Comparison of ENCODE assay signal across 1 cellular context in the genomic region with DNA sequence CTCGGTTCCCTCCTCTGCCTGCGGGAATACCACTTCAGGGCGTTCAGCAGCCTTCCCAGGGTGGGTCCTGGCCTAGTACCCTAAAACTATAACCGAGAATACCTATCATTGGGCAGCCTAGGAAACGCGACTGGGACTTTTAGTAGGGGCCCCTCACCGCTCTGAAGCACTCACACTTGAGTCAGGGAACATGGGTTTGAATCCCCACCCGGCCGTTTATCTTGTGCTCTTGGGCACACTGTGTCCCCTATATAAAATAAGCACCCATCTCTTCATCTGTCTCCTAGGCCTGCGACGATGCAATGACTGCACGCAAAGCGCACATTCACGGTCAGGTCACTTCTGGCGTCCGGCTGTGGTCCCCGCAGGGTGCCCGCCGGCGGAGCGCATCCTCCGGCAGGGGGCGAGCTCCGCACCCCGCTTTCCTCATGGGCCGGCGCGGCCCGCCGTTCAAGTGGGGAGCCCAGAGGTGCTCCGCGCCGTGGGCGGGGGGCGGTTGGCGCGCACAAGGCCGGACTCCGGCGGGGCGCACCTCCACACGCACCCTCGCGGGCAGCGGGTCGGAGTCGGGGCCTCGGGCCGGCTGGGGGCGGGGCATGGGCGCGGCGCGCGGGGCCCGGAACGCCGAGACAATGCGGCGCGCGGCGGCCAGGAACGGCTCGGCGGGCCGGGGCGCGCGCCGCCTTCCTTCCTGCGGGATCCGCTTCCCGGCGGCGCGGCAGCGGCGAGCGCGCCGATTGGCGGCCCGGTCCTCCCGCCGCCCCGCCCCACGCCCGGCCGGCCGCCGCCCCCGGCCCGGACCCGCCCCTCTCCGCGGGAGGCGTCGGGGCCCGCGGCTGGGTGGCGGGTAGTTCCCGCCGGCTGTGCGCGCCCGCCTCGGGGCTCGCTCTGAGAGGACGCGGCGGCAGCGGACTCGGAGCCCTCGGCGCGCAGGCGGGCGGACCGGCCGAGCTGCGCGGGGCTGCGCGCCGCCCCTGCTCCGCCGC.
TF ChIP-seq lines count a peak whose summit lies in the region.

A gene (plus strand): TSS at position 850 of the 986 bp plus-strand sequence. CDS start 293 bp downstream, outside the sequence.

TF ChIP-seq in SK-N-SH, 30 proteins besides CTCF, POLR2A, EP300 and RAD21 (continued from another document):
- TF ChIP-seq, protein P1, sequence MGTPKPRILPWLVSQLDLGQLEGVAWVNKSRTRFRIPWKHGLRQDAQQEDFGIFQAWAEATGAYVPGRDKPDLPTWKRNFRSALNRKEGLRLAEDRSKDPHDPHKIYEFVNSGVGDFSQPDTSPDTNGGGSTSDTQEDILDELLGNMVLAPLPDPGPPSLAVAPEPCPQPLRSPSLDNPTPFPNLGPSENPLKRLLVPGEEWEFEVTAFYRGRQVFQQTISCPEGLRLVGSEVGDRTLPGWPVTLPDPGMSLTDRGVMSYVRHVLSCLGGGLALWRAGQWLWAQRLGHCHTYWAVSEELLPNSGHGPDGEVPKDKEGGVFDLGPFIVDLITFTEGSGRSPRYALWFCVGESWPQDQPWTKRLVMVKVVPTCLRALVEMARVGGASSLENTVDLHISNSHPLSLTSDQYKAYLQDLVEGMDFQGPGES (IDR thresholded peaks at IDR 0.05; ENCODE audit: low read depth, low read length) = no peak
- TF ChIP-seq, protein P2, sequence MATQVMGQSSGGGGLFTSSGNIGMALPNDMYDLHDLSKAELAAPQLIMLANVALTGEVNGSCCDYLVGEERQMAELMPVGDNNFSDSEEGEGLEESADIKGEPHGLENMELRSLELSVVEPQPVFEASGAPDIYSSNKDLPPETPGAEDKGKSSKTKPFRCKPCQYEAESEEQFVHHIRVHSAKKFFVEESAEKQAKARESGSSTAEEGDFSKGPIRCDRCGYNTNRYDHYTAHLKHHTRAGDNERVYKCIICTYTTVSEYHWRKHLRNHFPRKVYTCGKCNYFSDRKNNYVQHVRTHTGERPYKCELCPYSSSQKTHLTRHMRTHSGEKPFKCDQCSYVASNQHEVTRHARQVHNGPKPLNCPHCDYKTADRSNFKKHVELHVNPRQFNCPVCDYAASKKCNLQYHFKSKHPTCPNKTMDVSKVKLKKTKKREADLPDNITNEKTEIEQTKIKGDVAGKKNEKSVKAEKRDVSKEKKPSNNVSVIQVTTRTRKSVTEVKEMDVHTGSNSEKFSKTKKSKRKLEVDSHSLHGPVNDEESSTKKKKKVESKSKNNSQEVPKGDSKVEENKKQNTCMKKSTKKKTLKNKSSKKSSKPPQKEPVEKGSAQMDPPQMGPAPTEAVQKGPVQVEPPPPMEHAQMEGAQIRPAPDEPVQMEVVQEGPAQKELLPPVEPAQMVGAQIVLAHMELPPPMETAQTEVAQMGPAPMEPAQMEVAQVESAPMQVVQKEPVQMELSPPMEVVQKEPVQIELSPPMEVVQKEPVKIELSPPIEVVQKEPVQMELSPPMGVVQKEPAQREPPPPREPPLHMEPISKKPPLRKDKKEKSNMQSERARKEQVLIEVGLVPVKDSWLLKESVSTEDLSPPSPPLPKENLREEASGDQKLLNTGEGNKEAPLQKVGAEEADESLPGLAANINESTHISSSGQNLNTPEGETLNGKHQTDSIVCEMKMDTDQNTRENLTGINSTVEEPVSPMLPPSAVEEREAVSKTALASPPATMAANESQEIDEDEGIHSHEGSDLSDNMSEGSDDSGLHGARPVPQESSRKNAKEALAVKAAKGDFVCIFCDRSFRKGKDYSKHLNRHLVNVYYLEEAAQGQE (IDR thresholded peaks at IDR 0.05; ENCODE audit: low read depth, low read length) = no peak
- TF ChIP-seq, protein P3, sequence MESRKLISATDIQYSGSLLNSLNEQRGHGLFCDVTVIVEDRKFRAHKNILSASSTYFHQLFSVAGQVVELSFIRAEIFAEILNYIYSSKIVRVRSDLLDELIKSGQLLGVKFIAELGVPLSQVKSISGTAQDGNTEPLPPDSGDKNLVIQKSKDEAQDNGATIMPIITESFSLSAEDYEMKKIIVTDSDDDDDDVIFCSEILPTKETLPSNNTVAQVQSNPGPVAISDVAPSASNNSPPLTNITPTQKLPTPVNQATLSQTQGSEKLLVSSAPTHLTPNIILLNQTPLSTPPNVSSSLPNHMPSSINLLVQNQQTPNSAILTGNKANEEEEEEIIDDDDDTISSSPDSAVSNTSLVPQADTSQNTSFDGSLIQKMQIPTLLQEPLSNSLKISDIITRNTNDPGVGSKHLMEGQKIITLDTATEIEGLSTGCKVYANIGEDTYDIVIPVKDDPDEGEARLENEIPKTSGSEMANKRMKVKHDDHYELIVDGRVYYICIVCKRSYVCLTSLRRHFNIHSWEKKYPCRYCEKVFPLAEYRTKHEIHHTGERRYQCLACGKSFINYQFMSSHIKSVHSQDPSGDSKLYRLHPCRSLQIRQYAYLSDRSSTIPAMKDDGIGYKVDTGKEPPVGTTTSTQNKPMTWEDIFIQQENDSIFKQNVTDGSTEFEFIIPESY (IDR thresholded peaks at IDR 0.05; ENCODE audit: borderline replicate concordance, low read depth) = no peak
- peak; percentile 30; the same call in 1 of the 2 replicates for TF ChIP-seq RCOR1 (IDR thresholded peaks at IDR 0.05; ENCODE audit: low read length)
